Comparison of ENCODE assay signal across 13 cellular contexts in genomic region chr6:37607949-37608348, GRCh38.
DNase-seq lines count a peak whose midpoint lies in the region; ATAC-seq, FAIRE-seq and TF ChIP-seq lines count a peak whose summit lies in the region.
"Had no signal": no experiment of that assay in that cellular context is flagged by ENCODE, and none has a peak within 500 bp of the region (broad histone marks: within the 10 kb centered on the region; RNA-seq: fewer than 3 reads in every experiment).

No MANE protein-coding gene starts in this region.

- H2AK5ac ChIP-seq in mesenchymal stem cell (ENCODE audit: low read length, severe bottlenecking): no peak overlapping the region

- peak; percentile 38; the same call in 1 of the 2 replicates for TF ChIP-seq RAD21 in Ishikawa (IDR thresholded peaks at IDR 0.05; ENCODE audit: low read depth)

- FAIRE-seq in astrocyte (lab: Jason Lieb, UNC): no peak

- H3K79me1 ChIP-seq in mesenchymal stem cell (replicated peaks; ENCODE audit: low read length, poor library complexity, severe bottlenecking): no peaks in the 10 kb centered on the region

- no peak overlapping the region for H2BK15ac ChIP-seq in mesenchymal stem cell (ENCODE audit: low read depth, poor library complexity, severe bottlenecking)

- CTCF ChIA-PET in activated naive CD4-positive, alpha-beta T cell treated with anti-CD3 and anti-CD28 coated beads, Interleukin-2, amount 10 ng/mL, durations not matched to agents 7 days and 5 days (lab: Charles Lee): interaction anchor here (1.1 to 1.3 kb wide), 2 partner anchors 15 to 46 kb away, joined by 4 to 6 read pairs; no protein-coding TSS in a partner anchor

- no peaks in the 10 kb centered on the region for H3K79me2 ChIP-seq in astrocyte (ENCODE audit: insufficient read depth, low read length)

- H3K4me3 ChIP-seq in astrocyte (ENCODE audit: insufficient read depth, low read depth, low read length) (no peak overlapping the region), mesenchymal stem cell (ENCODE audit: insufficient read depth in 1 of 2, low read depth in 1 of 2, low read length in 2 of 2) (no peak overlapping the region), mucosa of descending colon (no peak overlapping the region)
- H3K4me3 ChIP-seq: ascending aorta, tibial nerve had no signal

- H3K27ac ChIP-seq in astrocyte (ENCODE audit: low read depth, low read length) (no peak overlapping the region), mesenchymal stem cell (ENCODE audit: low read length, poor library complexity, severe bottlenecking) (no peak overlapping the region)
- H3K27ac ChIP-seq: ascending aorta, tibial nerve had no signal

- H3K9me3 ChIP-seq in astrocyte (ENCODE audit: insufficient read depth, low read depth, low read length) (no peaks in the 10 kb centered on the region), mesenchymal stem cell (ENCODE audit: control insufficient read depth, low read length) (no peaks in the 10 kb centered on the region), mucosa of descending colon (no peaks in the 10 kb centered on the region)
- H3K9me3 ChIP-seq: ascending aorta, tibial nerve had no signal

- TF ChIP-seq CTCF in astrocyte (IDR thresholded peaks at IDR 0.05; ENCODE audit: insufficient read depth, low read depth, low read length): peak; percentile 71
- no peak for TF ChIP-seq CTCF in mucosa of descending colon (IDR thresholded peaks at IDR 0.05)

- no peak overlapping the region for H4K91ac ChIP-seq in mesenchymal stem cell (ENCODE audit: low read length)

- no peak overlapping the region for H3K27ac Mint-ChIP-seq in astrocyte (ENCODE audit: unreplicated experiment)
- no peak overlapping the region for H3K27ac Mint-ChIP-seq in activated naive CD4-positive, alpha-beta T cell treated with anti-CD3 and anti-CD28 coated beads, Interleukin-2, amount 10 ng/mL, durations not matched to agents 7 days and 5 days
- H3K27ac Mint-ChIP-seq: immature natural killer cell had no signal

- no peaks in the 10 kb centered on the region for H3K36me3 Mint-ChIP-seq in astrocyte (ENCODE audit: low read depth, unreplicated experiment)
- no peaks in the 10 kb centered on the region for H3K36me3 Mint-ChIP-seq in activated naive CD4-positive, alpha-beta T cell treated with anti-CD3 and anti-CD28 coated beads, Interleukin-2, amount 10 ng/mL, durations not matched to agents 7 days and 5 days
- H3K36me3 Mint-ChIP-seq: immature natural killer cell had no signal

- H4K8ac ChIP-seq in mesenchymal stem cell (ENCODE audit: low read length): no peak overlapping the region

- H2AFZ ChIP-seq in astrocyte (ENCODE audit: low read depth, low read length): no peak overlapping the region
- no peak overlapping the region for H2AFZ ChIP-seq in mesenchymal stem cell (ENCODE audit: low read depth, low read length)

- 55% methylated on average over 2 of the region's 2 CpGs for WGBS in mesenchymal stem cell

- H3K4me3 Mint-ChIP-seq in astrocyte (ENCODE audit: unreplicated experiment): no peak overlapping the region
- no peak overlapping the region for H3K4me3 Mint-ChIP-seq in activated naive CD4-positive, alpha-beta T cell treated with anti-CD3 and anti-CD28 coated beads, Interleukin-2, amount 10 ng/mL, durations not matched to agents 7 days and 5 days
- H3K4me3 Mint-ChIP-seq: immature natural killer cell had no signal

- H3K14ac ChIP-seq in mesenchymal stem cell (ENCODE audit: low read length in 2 of 2): no peak overlapping the region

- no peak overlapping the region for H3K18ac ChIP-seq in mesenchymal stem cell (ENCODE audit: low read depth in 1 of 2, low read length in 2 of 2)

- no peak overlapping the region for H2BK5ac ChIP-seq in mesenchymal stem cell (ENCODE audit: low read depth, low read length, poor library complexity, severe bottlenecking)

- no peak overlapping the region for H3K4ac ChIP-seq in mesenchymal stem cell (ENCODE audit: low read depth in 1 of 2, low read length in 2 of 2)

- no peak overlapping the region for H2BK120ac ChIP-seq in mesenchymal stem cell (ENCODE audit: low read depth, low read length)

- no peaks in the 10 kb centered on the region for H4K20me1 ChIP-seq in astrocyte (ENCODE audit: insufficient read depth, low read length)

- peaks cover 2% of the 10 kb centered on the region for H3K9me3 Mint-ChIP-seq in astrocyte (ENCODE audit: unreplicated experiment)
- no peaks in the 10 kb centered on the region for H3K9me3 Mint-ChIP-seq in activated naive CD4-positive, alpha-beta T cell treated with anti-CD3 and anti-CD28 coated beads, Interleukin-2, amount 10 ng/mL, durations not matched to agents 7 days and 5 days
- H3K9me3 Mint-ChIP-seq: immature natural killer cell had no signal

- peaks cover 24% of the 10 kb centered on the region for H3K27me3 Mint-ChIP-seq in astrocyte (ENCODE audit: low read depth, unreplicated experiment)
- peaks cover 72% of the 10 kb centered on the region for H3K27me3 Mint-ChIP-seq in activated naive CD4-positive, alpha-beta T cell treated with anti-CD3 and anti-CD28 coated beads, Interleukin-2, amount 10 ng/mL, durations not matched to agents 7 days and 5 days

- H3K23ac ChIP-seq in mesenchymal stem cell (ENCODE audit: low read length in 2 of 2): no peak overlapping the region

- DNase-seq in DMS 273 (lab: John Stamatoyannopoulos, UW; ENCODE audit: unreplicated experiment) (peak; percentile 71), astrocyte (ENCODE audit: low read depth) (peak; percentile 51), mesenchymal stem cell (peak; percentile 44), mucosa of descending colon (no peak), NCI-H187 treated with DMSO at 0.1 percent for 48 hours (lab: John Stamatoyannopoulos, UW) (no peak)
- no peak for DNase-seq in activated naive CD4-positive, alpha-beta T cell treated with anti-CD3 and anti-CD28 coated beads, Interleukin-2, amount 10 ng/mL, durations not matched to agents 7 days and 5 days
- DNase-seq: immature natural killer cell; NCI-H2029 treated with DMSO at 0.1 percent for 48 hours; stimulated activated CD4-positive, alpha-beta T cell treated with anti-CD3 and anti-CD28 coated beads, Interleukin-15, amount 100 ng/mL, for 24 hours had no signal

- intact Hi-C loops in mucosa of descending colon (cut with DNase I, micrococcal nuclease): no loop called here

- no peak for TF ChIP-seq EP300 in Ishikawa (IDR thresholded peaks at IDR 0.05; ENCODE audit: borderline replicate concordance)

- H3K27me3 ChIP-seq in astrocyte (ENCODE audit: insufficient read depth, low read length): no peaks in the 10 kb centered on the region
- H3K27me3 ChIP-seq in mesenchymal stem cell (ENCODE audit: control insufficient read depth in 1 of 2, insufficient read depth in 1 of 2, low read length in 2 of 2): peaks cover 7 to 35% of the 10 kb centered on the region in 2 experiments
- H3K27me3 ChIP-seq: ascending aorta, tibial nerve had no signal

- H3K9ac ChIP-seq in astrocyte (ENCODE audit: low read length) (no peak overlapping the region), mesenchymal stem cell (ENCODE audit: low read length) (no peak overlapping the region)

- no peak overlapping the region for H2BK12ac ChIP-seq in mesenchymal stem cell (ENCODE audit: low read length in 2 of 2)

- H3K4me1 Mint-ChIP-seq in astrocyte (ENCODE audit: low read depth, unreplicated experiment): peaks cover 8% of the 10 kb centered on the region
- no peaks in the 10 kb centered on the region for H3K4me1 Mint-ChIP-seq in activated naive CD4-positive, alpha-beta T cell treated with anti-CD3 and anti-CD28 coated beads, Interleukin-2, amount 10 ng/mL, durations not matched to agents 7 days and 5 days
- H3K4me1 Mint-ChIP-seq: immature natural killer cell had no signal

- H3K4me1 ChIP-seq in astrocyte (ENCODE audit: insufficient read depth, low read length) (peaks cover 6% of the 10 kb centered on the region), mesenchymal stem cell (ENCODE audit: control insufficient read depth, insufficient read depth, low read depth, low read length) (no peaks in the 10 kb centered on the region), mucosa of descending colon (ENCODE audit: low read depth) (no peaks in the 10 kb centered on the region)
- H3K4me1 ChIP-seq: ascending aorta, tibial nerve had no signal

- ATAC-seq in mucosa of descending colon (no peak), GM21576 (IDR thresholded peaks at IDR 0.05; ENCODE audit: unreplicated experiment) (no peak)

- H3K4me2 ChIP-seq in astrocyte (ENCODE audit: low read length) (no peak overlapping the region), mesenchymal stem cell (ENCODE audit: low read length, poor library complexity, severe bottlenecking) (no peak overlapping the region)

- H3K36me3 ChIP-seq in astrocyte (ENCODE audit: insufficient read depth, low read length) (no peaks in the 10 kb centered on the region), mesenchymal stem cell (ENCODE audit: control insufficient read depth in 1 of 2, insufficient read depth in 2 of 2, low read depth in 1 of 2, low read length in 2 of 2) (no peaks in the 10 kb centered on the region), mucosa of descending colon (ENCODE audit: low read depth) (no peaks in the 10 kb centered on the region)
- H3K36me3 ChIP-seq: ascending aorta, tibial nerve had no signal

TF ChIP-seq in Ishikawa, 13 proteins besides CTCF, POLR2A, EP300 and RAD21:
- TF ChIP-seq NFIC (IDR thresholded peaks at IDR 0.05): no peak

Comparison
In these comparisons a context has a peak if more than half of its experiments do, and no peak if none do; other contexts are left out.
1. DNase-seq: peak in DMS 273 (single experiment), astrocyte (single experiment) and mesenchymal stem cell (single experiment); none in activated naive CD4-positive, alpha-beta T cell treated with anti-CD3 and anti-CD28 coated beads, Interleukin-2, amount 10 ng/mL, durations not matched to agents 7 days and 5 days (single experiment), mucosa of descending colon (0 of 3) and NCI-H187 treated with DMSO at 0.1 percent for 48 hours (single experiment).